ENCODE assay signal across 17 cellular contexts in genomic region chr17:39014795-39015545, GRCh38. TPM values are rescaled to one million over a fixed set of nuclear protein-coding genes. Genes with fewer than 3 reads are reported as not detected.
DNase-seq lines count a peak whose midpoint lies in the region; ATAC-seq and TF ChIP-seq lines count a peak whose summit lies in the region.
"Had no signal": no experiment of that assay in that cellular context is flagged by ENCODE, and none has a peak within 500 bp of the region (broad histone marks: within the 10 kb centered on the region; RNA-seq: fewer than 3 reads in every experiment).

No MANE protein-coding gene starts in this region.

- no peaks in the 10 kb centered on the region for H3K79me1 ChIP-seq in neuronal stem cell (ENCODE audit: low read depth, low read length)

- no peaks in the 10 kb centered on the region for H3K27me3 Mint-ChIP-seq in CD8-positive, alpha-beta T cell (ENCODE audit: low read depth)
- peaks cover 3% of the 10 kb centered on the region for H3K27me3 Mint-ChIP-seq in endodermal cell (ENCODE audit: insufficient read depth)

- H3K27me3 ChIP-seq in CD8-positive, alpha-beta T cell (ENCODE audit: insufficient read depth, low read length): no peaks in the 10 kb centered on the region
- H3K27me3 ChIP-seq in endodermal cell (ENCODE audit: control insufficient read depth, insufficient read depth, low read length, poor library complexity, severe bottlenecking) (no peaks in the 10 kb centered on the region), neuronal stem cell (ENCODE audit: control insufficient read depth in 3 of 3, insufficient read depth in 3 of 3, low read depth in 1 of 3, low read length in 3 of 3) (peaks cover 0 to 12% (median 0%) of the 10 kb centered on the region in 3 experiments), transverse colon (no peaks in the 10 kb centered on the region)

- no peak for TF ChIP-seq EP300 in transverse colon (IDR thresholded peaks at IDR 0.05; ENCODE audit: low read depth)

- peak overlapping the region; percentile 72 for H2AK5ac ChIP-seq in neuronal stem cell (ENCODE audit: low read depth, low read length)

- no peak overlapping the region for H2BK5ac ChIP-seq in neuronal stem cell (ENCODE audit: low read length)

- H2BK120ac ChIP-seq in neuronal stem cell (ENCODE audit: low read depth, low read length): no peak overlapping the region

- in situ Hi-C loops in transverse colon (cut with MboI; ENCODE audit: low pct_ligation_motif_present in 1 of 4, low pct_unique_long_range_greater_than_20kb in 1 of 4, low sequenced_read_pairs in 3 of 4): no loop called here

- peak overlapping the region; percentile 82 for H3K27ac Mint-ChIP-seq in CD8-positive, alpha-beta T cell
- peak overlapping the region; percentile 40 for H3K27ac Mint-ChIP-seq in endodermal cell
- H3K27ac Mint-ChIP-seq: stimulated activated effector memory CD8-positive, alpha-beta T cell treated with anti-CD3 and anti-CD28 coated beads, Interleukin-12 subunit alpha, Interleukin-12 subunit beta, amount 100 ng/mL, for 72 hours had no signal

- no peak overlapping the region for H3K4me2 ChIP-seq in neuronal stem cell (ENCODE audit: insufficient read depth, low read length, poor library complexity, severe bottlenecking)

- H2BK12ac ChIP-seq in neuronal stem cell (ENCODE audit: low read length): no peak overlapping the region

- no peak overlapping the region for H3K4me3 ChIP-seq in CD8-positive, alpha-beta T cell (ENCODE audit: low read depth, low read length)
- H3K4me3 ChIP-seq in endodermal cell (ENCODE audit: low read length) (no peak overlapping the region), neuronal stem cell (ENCODE audit: low read length in 2 of 2) (no peak overlapping the region), transverse colon (no peak overlapping the region)
- H3K4me3 ChIP-seq: HAP-1 had no signal

- WGBS in endodermal cell (ENCODE audit: insufficient coverage in 1 of 2, insufficient read length in 1 of 2), 2 experiments: 91 to 99% methylated on average over 5 to 13 of the region's 13 CpGs
- no CpG with 5 or more reads among the region's 13 CpGs for WGBS in neuronal stem cell (ENCODE audit: extremely low coverage in 2 of 2, insufficient read length in 2 of 2, insufficient replicate concordance in 1 of 2), 2 donors
- 85% methylated on average over 13 of the region's 13 CpGs; no CpG with 5 or more reads in 1 of the 2 donors for WGBS in transverse colon (ENCODE audit: low coverage in 1 of 2), 2 donors

- no peak overlapping the region for H3K23ac ChIP-seq in neuronal stem cell (ENCODE audit: low read depth, low read length, poor library complexity)

- no peaks in the 10 kb centered on the region for H3K36me3 ChIP-seq in CD8-positive, alpha-beta T cell (ENCODE audit: insufficient read depth, low read length)
- H3K36me3 ChIP-seq in endodermal cell (ENCODE audit: control insufficient read depth, insufficient read depth, low read length): no peaks in the 10 kb centered on the region
- H3K36me3 ChIP-seq in neuronal stem cell (replicated peaks in 1 of 2; ENCODE audit: control insufficient read depth in 2 of 2, insufficient read depth in 2 of 2, low read length in 2 of 2): no peaks in the 10 kb centered on the region
- H3K36me3 ChIP-seq in transverse colon: no peaks in the 10 kb centered on the region
- H3K36me3 ChIP-seq: HAP-1 had no signal

- POLR2A ChIA-PET in CD8-positive, alpha-beta T cell (lab: Charles Lee): no interaction called here

- H3K18ac ChIP-seq in neuronal stem cell (ENCODE audit: low read length): no peak overlapping the region

- H3K9me3 Mint-ChIP-seq in CD8-positive, alpha-beta T cell: no peaks in the 10 kb centered on the region
- H3K9me3 Mint-ChIP-seq in endodermal cell: no peaks in the 10 kb centered on the region
- H3K9me3 Mint-ChIP-seq: stimulated activated effector memory CD8-positive, alpha-beta T cell treated with anti-CD3 and anti-CD28 coated beads, Interleukin-12 subunit alpha, Interleukin-12 subunit beta, amount 100 ng/mL, for 72 hours had no signal

- no peak overlapping the region for H3K9ac ChIP-seq in endodermal cell (ENCODE audit: extremely low read depth, low read length, poor library complexity, severe bottlenecking)
- no peak overlapping the region for H3K9ac ChIP-seq in neuronal stem cell (ENCODE audit: low read depth, low read length, poor library complexity)

- H3K4me3 Mint-ChIP-seq in CD8-positive, alpha-beta T cell: no peak overlapping the region
- no peak overlapping the region for H3K4me3 Mint-ChIP-seq in endodermal cell
- H3K4me3 Mint-ChIP-seq: stimulated activated effector memory CD8-positive, alpha-beta T cell treated with anti-CD3 and anti-CD28 coated beads, Interleukin-12 subunit alpha, Interleukin-12 subunit beta, amount 100 ng/mL, for 72 hours had no signal

- ATAC-seq in CD8-positive, alpha-beta T cell: no peak
- no peak for ATAC-seq in HG02884 (IDR thresholded peaks at IDR 0.05; ENCODE audit: unreplicated experiment)
- no peak for ATAC-seq in HG02623 (IDR thresholded peaks at IDR 0.05; ENCODE audit: unreplicated experiment)
- ATAC-seq: stimulated activated effector memory CD8-positive, alpha-beta T cell treated with anti-CD3 and anti-CD28 coated beads, Interleukin-12 subunit alpha, Interleukin-12 subunit beta, amount 100 ng/mL, for 72 hours had no signal

- TF ChIP-seq CTCF in CD8-positive, alpha-beta T cell (IDR thresholded peaks at IDR 0.05): no peak
- no peak for TF ChIP-seq CTCF in endodermal cell (conservative IDR thresholded peaks at IDR 0.05)
- TF ChIP-seq CTCF in transverse colon (IDR thresholded peaks at IDR 0.05): no peak

- H3K4me1 ChIP-seq in CD8-positive, alpha-beta T cell (ENCODE audit: insufficient read depth, low read length): peaks cover 31% of the 10 kb centered on the region
- H3K4me1 ChIP-seq in endodermal cell (ENCODE audit: control insufficient read depth, insufficient read depth, low read length) (peaks cover 8% of the 10 kb centered on the region), neuronal stem cell (ENCODE audit: control insufficient read depth in 2 of 2, insufficient read depth in 1 of 2, low read depth in 1 of 2, low read length in 2 of 2) (peaks cover 0 to 3% of the 10 kb centered on the region in 2 donors), transverse colon (peaks cover 0 to 25% (median 1%) of the 10 kb centered on the region in 4 donors)

- no peaks in the 10 kb centered on the region for H3K9me3 ChIP-seq in CD8-positive, alpha-beta T cell (ENCODE audit: low read length)
- no peaks in the 10 kb centered on the region for H3K9me3 ChIP-seq in endodermal cell (ENCODE audit: control insufficient read depth, low read length)
- H3K9me3 ChIP-seq in neuronal stem cell (replicated peaks in 1 of 2; ENCODE audit: control insufficient read depth in 2 of 2, insufficient read depth in 1 of 2, low read depth in 1 of 2, low read length in 2 of 2): no peaks in the 10 kb centered on the region
- no peaks in the 10 kb centered on the region for H3K9me3 ChIP-seq in transverse colon
- H3K9me3 ChIP-seq: HAP-1 had no signal

- H3K27ac ChIP-seq in CD8-positive, alpha-beta T cell (ENCODE audit: low read depth, low read length): no peak overlapping the region
- no peak overlapping the region for H3K27ac ChIP-seq in endodermal cell (ENCODE audit: low read depth, low read length)
- no peak overlapping the region for H3K27ac ChIP-seq in neuronal stem cell (replicated peaks; ENCODE audit: low read length)
- H3K27ac ChIP-seq in transverse colon: peak overlapping the region in 1 of 4 donors; percentile 21

- TF ChIP-seq POLR2A in transverse colon (IDR thresholded peaks at IDR 0.05): no peak

- intact Hi-C loops in CD8-positive, alpha-beta T cell (cut with DNase I, micrococcal nuclease): no loop called here
- intact Hi-C loops in transverse colon (cut with DNase I; ENCODE audit: low total_unique reads): no loop called here

- H3K36me3 Mint-ChIP-seq in CD8-positive, alpha-beta T cell: no peaks in the 10 kb centered on the region
- H3K36me3 Mint-ChIP-seq in endodermal cell (ENCODE audit: low read depth): no peaks in the 10 kb centered on the region
- H3K36me3 Mint-ChIP-seq: stimulated activated effector memory CD8-positive, alpha-beta T cell treated with anti-CD3 and anti-CD28 coated beads, Interleukin-12 subunit alpha, Interleukin-12 subunit beta, amount 100 ng/mL, for 72 hours had no signal

- CTCF ChIA-PET in CD8-positive, alpha-beta T cell (lab: Charles Lee): interaction anchor here (0.9 to 1.3 kb wide), 2 partner anchors 32 to 160 kb away, joined by 3 to 5 read pairs; no protein-coding TSS in a partner anchor

- H3K4ac ChIP-seq in neuronal stem cell (ENCODE audit: low read length): no peak overlapping the region

- no peak overlapping the region for H2BK15ac ChIP-seq in neuronal stem cell (ENCODE audit: low read length)

- H2AFZ ChIP-seq in neuronal stem cell (ENCODE audit: low read length): peak overlapping the region; percentile 13

- no peak for DNase-seq in CD8-positive, alpha-beta T cell
- peak; percentile 57 for DNase-seq in MV-4-11 (lab: John Stamatoyannopoulos, UW)
- DNase-seq in endodermal cell: no peak
- no peak for DNase-seq in neuronal stem cell (ENCODE audit: low spot score)
- DNase-seq in effector CD8-positive, alpha-beta T cell (lab: John Stamatoyannopoulos, UW): no peak
- no peak for DNase-seq in transverse colon
- DNase-seq: activated gamma-delta T cell; cerebellar nuclear complex; MM.1S; NCI-H510A treated with DMSO at 0.1 percent for 48 hours; nucleus accumbens; stimulated activated CD4-positive, alpha-beta T cell treated with anti-CD3 and anti-CD28 coated beads, Interleukin-1b, Interleukin-23, amount 100 ng/mL, for 48 hours had no signal

- peak overlapping the region; percentile 47 for H3K14ac ChIP-seq in neuronal stem cell (ENCODE audit: low read length)

- H4K8ac ChIP-seq in neuronal stem cell (ENCODE audit: low read depth, low read length): no peak overlapping the region

- peaks cover 27% of the 10 kb centered on the region for H3K4me1 Mint-ChIP-seq in CD8-positive, alpha-beta T cell (ENCODE audit: low read depth)
- peaks cover 26% of the 10 kb centered on the region for H3K4me1 Mint-ChIP-seq in endodermal cell
- H3K4me1 Mint-ChIP-seq: stimulated activated effector memory CD8-positive, alpha-beta T cell treated with anti-CD3 and anti-CD28 coated beads, Interleukin-12 subunit alpha, Interleukin-12 subunit beta, amount 100 ng/mL, for 72 hours had no signal

- no peak overlapping the region for H4K91ac ChIP-seq in neuronal stem cell (ENCODE audit: low read depth, low read length, poor library complexity)

RNA-seq across cellular contexts. Expression of gene FBXO47, which starts 47.8 kb away (rescaled TPM):
- not detected for total RNA-seq in CD8-positive, alpha-beta T cell
- total RNA-seq in endodermal cell: not detected
- not detected for polyA plus RNA-seq in endodermal cell (2013, experiment 1 of 2)
- not detected for polyA plus RNA-seq in endodermal cell (2013, experiment 2 of 2)
- polyA plus RNA-seq in neuronal stem cell (2013, experiment 1 of 2): not detected
- not detected for polyA plus RNA-seq in neuronal stem cell (2013, experiment 2 of 2)
- not detected for total RNA-seq in transverse colon
- total RNA-seq: kidney epithelial cell had no signal
